ENCODE assay signal across 8 cellular contexts in genomic region chr5:132099073-132099748, GRCh38. TPM values are rescaled to one million over a fixed set of nuclear protein-coding genes. Genes with fewer than 3 reads are reported as not detected.
A peak's percentile ranks its signal among the peaks of the same experiment; 100 is the strongest.
DNase-seq lines count a peak whose midpoint lies in the region; ATAC-seq, FAIRE-seq and TF ChIP-seq lines count a peak whose summit lies in the region.

No MANE protein-coding gene starts in this region.

- FAIRE-seq in kidney (lab: Jason Lieb, UNC), result no peak

- H3K4me2 ChIP-seq in smooth muscle cell, result no peak overlapping the region

- H2AFZ ChIP-seq in smooth muscle cell (ENCODE audit: low read depth), result no peak overlapping the region

- H3K9ac ChIP-seq in smooth muscle cell (ENCODE audit: low read depth), result no peak overlapping the region
- H3K9ac ChIP-seq in kidney (ENCODE audit: low read length in 2 of 2), result no peak overlapping the region

- no peaks in the 10 kb centered on the region for H3K27me3 ChIP-seq in CD4-positive, CD25-positive, alpha-beta regulatory T cell (ENCODE audit: control insufficient read depth, insufficient read depth, low read length)
- H3K27me3 ChIP-seq in smooth muscle cell (ENCODE audit: low read depth) (no peaks in the 10 kb centered on the region), MG63 (no peaks in the 10 kb centered on the region)

- DNase-seq in CD4-positive, CD25-positive, alpha-beta regulatory T cell, result peak in 1 of 3 donors; percentile 41
- peak; percentile 67 to 82 for DNase-seq in activated naive CD4-positive, alpha-beta T cell treated with anti-CD3 and anti-CD28 coated beads, Interleukin-2, amount 50 U/mL, for 72 hours (ENCODE audit: low spot score in 2 of 2)
- no peak for DNase-seq in NCI-H2081 (lab: John Stamatoyannopoulos, UW)
- DNase-seq in smooth muscle cell (lab: John Stamatoyannopoulos, UW; ENCODE audit: unreplicated experiment), result no peak
- DNase-seq in MG63, result no peak
- DNase-seq in kidney, result no peak

- peaks cover 18 to 47% (median 36%) of the 10 kb centered on the region in 4 donors for H3K4me1 Mint-ChIP-seq in CD4-positive, CD25-positive, alpha-beta regulatory T cell

- no peaks in the 10 kb centered on the region for H3K79me2 ChIP-seq in smooth muscle cell (ENCODE audit: low read depth)

- H3K4me3 ChIP-seq in CD4-positive, CD25-positive, alpha-beta regulatory T cell (ENCODE audit: low read depth, low read length), result no peak overlapping the region
- no peak overlapping the region for H3K4me3 ChIP-seq in smooth muscle cell
- no peak overlapping the region for H3K4me3 ChIP-seq in MG63
- H3K4me3 ChIP-seq in kidney (ENCODE audit: low read length in 2 of 2), result no peak overlapping the region

- H4K20me1 ChIP-seq in smooth muscle cell (ENCODE audit: low read depth), result no peaks in the 10 kb centered on the region

- H3K4me3 Mint-ChIP-seq in CD4-positive, CD25-positive, alpha-beta regulatory T cell, result peak overlapping the region in 1 of 4 donors; percentile 7

- H3K9me3 ChIP-seq in CD4-positive, CD25-positive, alpha-beta regulatory T cell (ENCODE audit: control insufficient read depth in 2 of 2, low read length in 2 of 2), result no peaks in the 10 kb centered on the region
- H3K9me3 ChIP-seq in smooth muscle cell (replicated peaks; ENCODE audit: low read depth), result no peaks in the 10 kb centered on the region
- no peaks in the 10 kb centered on the region for H3K9me3 ChIP-seq in MG63
- no peaks in the 10 kb centered on the region for H3K9me3 ChIP-seq in kidney (ENCODE audit: control insufficient read depth in 1 of 2, low read length in 2 of 2)

- no peaks in the 10 kb centered on the region for H3K36me3 ChIP-seq in CD4-positive, CD25-positive, alpha-beta regulatory T cell (ENCODE audit: control insufficient read depth, insufficient read depth, low read length)
- H3K36me3 ChIP-seq in smooth muscle cell (ENCODE audit: low read depth) (no peaks in the 10 kb centered on the region), MG63 (no peaks in the 10 kb centered on the region), kidney (ENCODE audit: control insufficient read depth in 1 of 2, insufficient read depth in 2 of 2, low read length in 2 of 2) (no peaks in the 10 kb centered on the region)

- no peak overlapping the region for H3K27ac ChIP-seq in CD4-positive, CD25-positive, alpha-beta regulatory T cell (ENCODE audit: insufficient read depth, low read length, poor library complexity, severe bottlenecking)
- H3K27ac ChIP-seq in smooth muscle cell (ENCODE audit: low read depth), result no peak overlapping the region
- no peak overlapping the region for H3K27ac ChIP-seq in kidney (ENCODE audit: low read depth in 2 of 2, low read length in 2 of 2)

- H3F3A ChIP-seq in smooth muscle cell (ENCODE audit: low read depth), result peaks cover 2% of the 10 kb centered on the region

- H3K36me3 Mint-ChIP-seq in CD4-positive, CD25-positive, alpha-beta regulatory T cell, result no peaks in the 10 kb centered on the region
- peaks cover 4 to 10% of the 10 kb centered on the region in 2 donors for H3K36me3 Mint-ChIP-seq in activated naive CD4-positive, alpha-beta T cell treated with anti-CD3 and anti-CD28 coated beads, Interleukin-2, amount 50 U/mL, for 72 hours

- 83% methylated on average over 5 of the region's 5 CpGs for WGBS in smooth muscle cell (ENCODE audit: low lambda C conversion rate)

- peak in 1 of 2 donors; percentile 14 for ATAC-seq in CD4-positive, CD25-positive, alpha-beta regulatory T cell (ENCODE audit: low read depth in 2 of 2)
- peak; percentile 39 for ATAC-seq in GM21390 (IDR thresholded peaks at IDR 0.05; ENCODE audit: unreplicated experiment)
- peak; percentile 24 for ATAC-seq in HG03565 (IDR thresholded peaks at IDR 0.05; ENCODE audit: unreplicated experiment)
- ATAC-seq in activated naive CD4-positive, alpha-beta T cell treated with anti-CD3 and anti-CD28 coated beads, Interleukin-2, amount 50 U/mL, for 72 hours, result peak; percentile 69 to 83

- TF ChIP-seq CTCF in smooth muscle cell (IDR thresholded peaks at IDR 0.05; ENCODE audit: borderline replicate concordance, insufficient read depth, poor library complexity, severe bottlenecking) (no peak), kidney (IDR thresholded peaks at IDR 0.05; ENCODE audit: borderline replicate concordance, extremely low read depth, insufficient read depth) (no peak)

- peak overlapping the region; percentile 15 to 77 (median 72) for H3K27ac Mint-ChIP-seq in CD4-positive, CD25-positive, alpha-beta regulatory T cell
- peak overlapping the region; percentile 90 to 97 for H3K27ac Mint-ChIP-seq in activated naive CD4-positive, alpha-beta T cell treated with anti-CD3 and anti-CD28 coated beads, Interleukin-2, amount 50 U/mL, for 72 hours

- no peaks in the 10 kb centered on the region for H3K27me3 Mint-ChIP-seq in CD4-positive, CD25-positive, alpha-beta regulatory T cell

- H3K9me3 Mint-ChIP-seq in CD4-positive, CD25-positive, alpha-beta regulatory T cell, result peaks cover 0 to 1% (median 0%) of the 10 kb centered on the region in 7 donors
- peaks cover 0 to 4% of the 10 kb centered on the region in 2 donors for H3K9me3 Mint-ChIP-seq in activated naive CD4-positive, alpha-beta T cell treated with anti-CD3 and anti-CD28 coated beads, Interleukin-2, amount 50 U/mL, for 72 hours

- H3K4me1 ChIP-seq in CD4-positive, CD25-positive, alpha-beta regulatory T cell (ENCODE audit: control insufficient read depth, insufficient read depth, low read length, poor library complexity, severe bottlenecking), result peaks cover 42% of the 10 kb centered on the region
- H3K4me1 ChIP-seq in smooth muscle cell (ENCODE audit: low read depth) (peaks cover 4% of the 10 kb centered on the region), kidney (ENCODE audit: control insufficient read depth in 1 of 2, insufficient read depth in 1 of 2, low read depth in 1 of 2, low read length in 2 of 2) (peaks cover 0 to 3% of the 10 kb centered on the region in 2 donors)

- intact Hi-C loops in kidney (cut with DNase I), result no loop called here

RNA-seq across cellular contexts. Expression of gene CSF2, which starts 25.6 kb away (rescaled TPM):
- total RNA-seq in CD4-positive, CD25-positive, alpha-beta regulatory T cell, result not detected
- not detected for polyA plus RNA-seq in CD4-positive, CD25-positive, alpha-beta regulatory T cell
- 10 to 100 TPM in 1 of 2 donors, 1 to 10 TPM in 1; 8.4 to 39.7 TPM for total RNA-seq in activated naive CD4-positive, alpha-beta T cell treated with anti-CD3 and anti-CD28 coated beads, Interleukin-2, amount 50 U/mL, for 72 hours
- total RNA-seq in smooth muscle cell, result not detected in 2 replicates
- not detected in 2 replicates for polyA plus RNA-seq in smooth muscle cell
- total RNA-seq in MG63 (2014; rRNA removed; shearing (Covaris generic); ENCODE audit: low replicate concordance), result not detected in 2 replicates
- not detected for total RNA-seq in kidney
- not detected for polyA plus RNA-seq in kidney (ENCODE audit: insufficient read depth, low read depth, low replicate concordance)

RNA-seq across cellular contexts. Expression of gene IL3, which starts 38.8 kb away (rescaled TPM):
- total RNA-seq in CD4-positive, CD25-positive, alpha-beta regulatory T cell, result not detected
- polyA plus RNA-seq in CD4-positive, CD25-positive, alpha-beta regulatory T cell, result not detected
- 1 to 10 TPM in 1 of 2 donors, not detected in 1; 9.7 TPM for total RNA-seq in activated naive CD4-positive, alpha-beta T cell treated with anti-CD3 and anti-CD28 coated beads, Interleukin-2, amount 50 U/mL, for 72 hours
- total RNA-seq in smooth muscle cell (not detected in 2 replicates), kidney (not detected)
- polyA plus RNA-seq in smooth muscle cell (not detected in 2 replicates), kidney (ENCODE audit: insufficient read depth, low read depth, low replicate concordance) (not detected)
- not detected in 2 replicates for total RNA-seq in MG63 (2014; rRNA removed; shearing (Covaris generic); ENCODE audit: low replicate concordance)

Comparison
In these comparisons a context has a peak if more than half of its experiments do, and no peak if none do; other contexts are left out.
1. DNase-seq: peak in activated naive CD4-positive, alpha-beta T cell treated with anti-CD3 and anti-CD28 coated beads, Interleukin-2, amount 50 U/mL, for 72 hours (2 of 2); none in NCI-H2081 (0 of 2), smooth muscle cell (single experiment), MG63 (single experiment) and kidney (single experiment).